In the genomic region with DNA sequence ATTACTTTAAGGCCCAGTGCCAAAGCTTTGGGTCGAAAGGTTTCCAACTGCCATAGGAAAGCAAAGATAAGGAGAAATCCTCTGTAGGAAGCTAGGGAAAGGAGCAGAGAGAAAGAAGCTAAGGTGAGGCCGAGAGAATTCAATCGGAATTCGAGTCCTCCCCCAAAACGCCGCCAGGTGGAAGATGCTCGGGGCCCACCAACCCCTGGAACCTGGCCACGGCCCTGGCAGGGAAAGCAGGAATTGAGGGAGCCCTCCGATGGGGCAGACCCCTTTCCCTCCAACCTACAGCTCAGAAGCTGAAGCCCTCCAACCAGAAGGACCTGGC, we compare ENCODE assay signal across 8 cellular contexts. TPM values are rescaled to one million over a fixed set of nuclear protein-coding genes. Genes with fewer than 3 reads are reported as not detected.
DNase-seq lines count a peak whose midpoint lies in the region; ATAC-seq and TF ChIP-seq lines count a peak whose summit lies in the region.

No MANE protein-coding gene starts in this region.

- no peaks in the 10 kb centered on the region for H3K27me3 Mint-ChIP-seq in activated T-helper 2 cell treated with anti-CD3 and anti-CD28 coated beads, Interferon-gamma antibody, Interleukin-2, Interleukin-4, amounts not matched to agents 10 μg/mL and 5 μg/mL and 100 μg/mL, durations not matched to agents 14 hours and 24 hours and 36 hours (ENCODE audit: low read depth)

- H3K4me1 Mint-ChIP-seq in activated T-helper 2 cell treated with anti-CD3 and anti-CD28 coated beads, Interferon-gamma antibody, Interleukin-2, Interleukin-4, amounts not matched to agents 10 μg/mL and 5 μg/mL and 100 μg/mL, durations not matched to agents 14 hours and 24 hours and 36 hours (ENCODE audit: low read depth): peaks cover 51% of the 10 kb centered on the region

- TF ChIP-seq CTCF in DOHH2 (IDR thresholded peaks at IDR 0.05; ENCODE audit: low read depth, low read length, poor library complexity, severe bottlenecking): no peak

- peak overlapping the region; percentile 92 for H3K4me3 Mint-ChIP-seq in activated T-helper 2 cell treated with anti-CD3 and anti-CD28 coated beads, Interferon-gamma antibody, Interleukin-2, Interleukin-4, amounts not matched to agents 10 μg/mL and 5 μg/mL and 100 μg/mL, durations not matched to agents 14 hours and 24 hours and 36 hours (ENCODE audit: low read depth)

- peak overlapping the region; percentile 73 to 99 (median 96) for H3K9ac ChIP-seq in subcutaneous abdominal adipose tissue (ENCODE audit: low read length in 5 of 5)

- H3K79me2 ChIP-seq in DOHH2 (ENCODE audit: control insufficient read depth, low read length): peaks cover 68% of the 10 kb centered on the region

- peaks cover 37% of the 10 kb centered on the region for H3K36me3 Mint-ChIP-seq in activated T-helper 2 cell treated with anti-CD3 and anti-CD28 coated beads, Interferon-gamma antibody, Interleukin-2, Interleukin-4, amounts not matched to agents 10 μg/mL and 5 μg/mL and 100 μg/mL, durations not matched to agents 14 hours and 24 hours and 36 hours (ENCODE audit: low read depth)

- H3K9me2 ChIP-seq in DOHH2 (replicated peaks; ENCODE audit: control insufficient read depth, low read length): no peaks in the 10 kb centered on the region

- no peaks in the 10 kb centered on the region for H4K20me1 ChIP-seq in DOHH2 (ENCODE audit: control insufficient read depth, insufficient read depth, low read depth, low read length)

- ATAC-seq in HG03103 (IDR thresholded peaks at IDR 0.05; ENCODE audit: low read depth, unreplicated experiment) (peak; percentile 24), HG03432 (IDR thresholded peaks at IDR 0.05; ENCODE audit: unreplicated experiment) (no peak), HG03442 (IDR thresholded peaks at IDR 0.05; ENCODE audit: unreplicated experiment) (no peak)

- intact Hi-C loops in activated T-helper 2 cell treated with anti-CD3 and anti-CD28 coated beads, Interferon-gamma antibody, Interleukin-2, Interleukin-4, amounts not matched to agents 10 μg/mL and 5 μg/mL and 100 μg/mL, durations not matched to agents 14 hours and 24 hours and 36 hours (cut with micrococcal nuclease): loop anchor here (1.0 to 2.0 kb wide), 3 partner anchors 47 to 91 kb away; partner anchors contain the start of genes CDKN3 and CNIH1

- H3K9me3 ChIP-seq in DOHH2 (ENCODE audit: control insufficient read depth, insufficient read depth, low read length) (no peaks in the 10 kb centered on the region), subcutaneous abdominal adipose tissue (ENCODE audit: control insufficient read depth in 5 of 5, low read length in 5 of 5) (no peaks in the 10 kb centered on the region)

- H3F3A ChIP-seq in DOHH2 (ENCODE audit: control insufficient read depth, insufficient read depth): peaks cover 24% of the 10 kb centered on the region

- no peaks in the 10 kb centered on the region for H3K9me3 Mint-ChIP-seq in activated T-helper 2 cell treated with anti-CD3 and anti-CD28 coated beads, Interferon-gamma antibody, Interleukin-2, Interleukin-4, amounts not matched to agents 10 μg/mL and 5 μg/mL and 100 μg/mL, durations not matched to agents 14 hours and 24 hours and 36 hours

- H3K27me3 ChIP-seq in DOHH2 (ENCODE audit: control insufficient read depth, low read length) (no peaks in the 10 kb centered on the region), subcutaneous abdominal adipose tissue (ENCODE audit: control insufficient read depth in 5 of 5, insufficient read depth in 4 of 5, low read length in 5 of 5) (no peaks in the 10 kb centered on the region)

- H3K36me3 ChIP-seq in DOHH2 (ENCODE audit: control insufficient read depth, low read length): peaks cover 16% of the 10 kb centered on the region
- H3K36me3 ChIP-seq in subcutaneous abdominal adipose tissue (ENCODE audit: control insufficient read depth in 5 of 5, insufficient read depth in 5 of 5, low read length in 5 of 5): peaks cover under 1 to 3% (median 2%) of the 10 kb centered on the region in 5 donors

- H3K4me1 ChIP-seq in DOHH2 (ENCODE audit: control insufficient read depth, low read length) (peaks cover 55% of the 10 kb centered on the region), subcutaneous abdominal adipose tissue (ENCODE audit: control insufficient read depth in 5 of 5, insufficient read depth in 5 of 5, low read length in 5 of 5) (peaks cover 4 to 37% (median 29%) of the 10 kb centered on the region in 5 donors)

- H3K4me3 ChIP-seq in DOHH2 (ENCODE audit: low read length): peak overlapping the region; percentile 98
- peak overlapping the region; percentile 84 to 95 (median 93) for H3K4me3 ChIP-seq in subcutaneous abdominal adipose tissue (ENCODE audit: low read depth in 1 of 5, low read length in 5 of 5)

- H3K27ac Mint-ChIP-seq in activated T-helper 2 cell treated with anti-CD3 and anti-CD28 coated beads, Interferon-gamma antibody, Interleukin-2, Interleukin-4, amounts not matched to agents 10 μg/mL and 5 μg/mL and 100 μg/mL, durations not matched to agents 14 hours and 24 hours and 36 hours: peak overlapping the region; percentile 74

- DNase-seq in activated T-helper 2 cell treated with anti-CD3 and anti-CD28 coated beads, Interferon-gamma antibody, Interleukin-2, Interleukin-4, amounts not matched to agents 10 μg/mL and 5 μg/mL and 100 μg/mL, durations not matched to agents 14 hours and 24 hours and 36 hours (ENCODE audit: low spot score): no peak
- DNase-seq in iPS-NIHi7 (ENCODE audit: extremely low spot score): peak; percentile 52
- DNase-seq in amygdala (lab: John Stamatoyannopoulos, UW): no peak

- peak overlapping the region; percentile 88 for H3K4me2 ChIP-seq in DOHH2 (ENCODE audit: low read length)

- peak overlapping the region; percentile 69 for H3K27ac ChIP-seq in DOHH2 (ENCODE audit: low read depth, low read length)
- H3K27ac ChIP-seq in subcutaneous abdominal adipose tissue (ENCODE audit: low read depth, low read length): peak overlapping the region; percentile 93

RNA-seq across cellular contexts. Expression of gene GMFB, which starts 0.5 kb away (rescaled TPM):
- total RNA-seq in activated T-helper 2 cell treated with anti-CD3 and anti-CD28 coated beads, Interferon-gamma antibody, Interleukin-2, Interleukin-4, amounts not matched to agents 10 μg/mL and 5 μg/mL and 100 μg/mL, durations not matched to agents 14 hours and 24 hours and 36 hours: 36.3 and 40.0 TPM in 2 replicates

RNA-seq across cellular contexts. Expression of gene CGRRF1, which starts 21.4 kb away (rescaled TPM):
- 6.2 and 9.1 TPM in 2 replicates for total RNA-seq in activated T-helper 2 cell treated with anti-CD3 and anti-CD28 coated beads, Interferon-gamma antibody, Interleukin-2, Interleukin-4, amounts not matched to agents 10 μg/mL and 5 μg/mL and 100 μg/mL, durations not matched to agents 14 hours and 24 hours and 36 hours

RNA-seq across cellular contexts. Expression of gene CNIH1, which starts 47.1 kb away (rescaled TPM):
- 113 and 115 TPM in 2 replicates for total RNA-seq in activated T-helper 2 cell treated with anti-CD3 and anti-CD28 coated beads, Interferon-gamma antibody, Interleukin-2, Interleukin-4, amounts not matched to agents 10 μg/mL and 5 μg/mL and 100 μg/mL, durations not matched to agents 14 hours and 24 hours and 36 hours
